ENCODE assay signal across 13 cellular contexts in genomic region chr13:100440756-100441421, GRCh38.
DNase-seq lines count a peak whose midpoint lies in the region; ATAC-seq and TF ChIP-seq lines count a peak whose summit lies in the region.
"Had no signal": no experiment of that assay in that cellular context is flagged by ENCODE, and none has a peak within 500 bp of the region (broad histone marks: within the 10 kb centered on the region; RNA-seq: fewer than 3 reads in every experiment).

No MANE protein-coding gene starts in this region.

- no TSS peak for BruUV-seq in A673 (replicated peaks; lab: Mats Ljungman, UMichigan)

- CTCF ChIA-PET in A673 (lab: Charles Lee) = no interaction called here

- POLR2A ChIA-PET in A673 (lab: Charles Lee; ENCODE audit: low non-redundant PET) = no interaction called here

- peaks cover 3% of the 10 kb centered on the region for H3K36me3 ChIP-seq in A673 (ENCODE audit: insufficient read depth, low read length, poor library complexity, severe bottlenecking)
- H3K36me3 ChIP-seq: SJSA1 had no signal

- no peaks in the 10 kb centered on the region for H3K9me3 ChIP-seq in A673 (ENCODE audit: low read depth, low read length, poor library complexity, severe bottlenecking)
- H3K9me3 ChIP-seq: SJSA1 had no signal

- no peaks in the 10 kb centered on the region for H3K27me3 ChIP-seq in A673 (replicated peaks; ENCODE audit: insufficient read depth, low read depth, low read length, poor library complexity)
- H3K27me3 ChIP-seq: SJSA1 had no signal

- H3K4me3 ChIP-seq in A673 (ENCODE audit: low read depth, low read length, poor library complexity, severe bottlenecking) (no peak overlapping the region), cardiac fibroblast (replicated peaks in 1 of 2; ENCODE audit: low read depth in 2 of 2, low read length in 2 of 2) (no peak overlapping the region), lower leg skin (ENCODE audit: low read depth, poor library complexity, severe bottlenecking) (no peak overlapping the region)
- H3K4me3 ChIP-seq: SJSA1 had no signal

- no peak for TF ChIP-seq POLR2A in lower leg skin (IDR thresholded peaks at IDR 0.05)

- peak overlapping the region; percentile 41 for H3K27ac ChIP-seq in A673 (ENCODE audit: low read depth, low read length, poor library complexity, severe bottlenecking)
- H3K27ac ChIP-seq: SJSA1 had no signal

- H3K4me1 ChIP-seq in A673 (ENCODE audit: insufficient read depth, low read length, poor library complexity, severe bottlenecking) = peaks cover 26% of the 10 kb centered on the region

- intact Hi-C loops in A673 (cut with micrococcal nuclease; ENCODE audit: unreplicated experiment) = loop anchor here (5.0 kb wide), 1 partner anchor 71 kb away; no protein-coding TSS in a partner anchor
- intact Hi-C loops in lower leg skin (cut with DNase I; ENCODE audit: low total_unique reads) = no loop called here

- WGBS in lower leg skin, 2 donors = 54 to 67% methylated on average over 4 of the region's 4 CpGs

- ATAC-seq in HG03196 (IDR thresholded peaks at IDR 0.05; ENCODE audit: unreplicated experiment) = no peak
- ATAC-seq: stimulated activated naive CD8-positive, alpha-beta T cell treated with anti-CD3 and anti-CD28 coated beads, Interleukin-15, amount 100 ng/mL, for 72 hours had no signal

- no peak for TF ChIP-seq CTCF in A673 (conservative IDR thresholded peaks at IDR 0.05; ENCODE audit: low read depth, low read length)
- TF ChIP-seq CTCF in cardiac fibroblast (IDR thresholded peaks at IDR 0.05; ENCODE audit: low read depth, low read length) = no peak
- TF ChIP-seq CTCF in lower leg skin (IDR thresholded peaks at IDR 0.05) = no peak

- DNase-seq in A673 (ENCODE audit: low spot score) (no peak), HS-27A (ENCODE audit: low read depth) (peak; percentile 33), cardiac fibroblast (ENCODE audit: low read depth in 2 of 2) (peak; percentile 45 to 70), iris pigment epithelial cell (ENCODE audit: low read depth) (peak; percentile 79), NCI-H1105 treated with DMSO at 0.1 percent for 48 hours (lab: John Stamatoyannopoulos, UW) (no peak), lower leg skin (ENCODE audit: low spot score in 2 of 2) (no peak)
- no peak for DNase-seq in stimulated activated CD4-positive, alpha-beta T cell treated with anti-CD3 and anti-CD28 coated beads, Interleukin-4, amount 100 ng/mL, for 24 hours
- DNase-seq: GOT3; NCI-H510A treated with DMSO at 0.1 percent for 48 hours; stimulated activated CD4-positive, alpha-beta T cell treated with anti-CD3 and anti-CD28 coated beads, Interleukin-1b, Interleukin-23, amount 100 ng/mL, for 48 hours; stimulated activated naive CD8-positive, alpha-beta T cell treated with anti-CD3 and anti-CD28 coated beads, Interleukin-15, amount 100 ng/mL, for 72 hours had no signal

Comparison
In these comparisons a context has a peak if more than half of its experiments do, and no peak if none do; other contexts are left out.
1. DNase-seq: peak in HS-27A (single experiment), cardiac fibroblast (2 of 2) and iris pigment epithelial cell (single experiment); none in A673 (single experiment), NCI-H1105 treated with DMSO at 0.1 percent for 48 hours (single experiment), lower leg skin (0 of 2) and stimulated activated CD4-positive, alpha-beta T cell treated with anti-CD3 and anti-CD28 coated beads, Interleukin-4, amount 100 ng/mL, for 24 hours (single experiment).